8 cellular contexts compared by ENCODE assay signal in the genomic region with DNA sequence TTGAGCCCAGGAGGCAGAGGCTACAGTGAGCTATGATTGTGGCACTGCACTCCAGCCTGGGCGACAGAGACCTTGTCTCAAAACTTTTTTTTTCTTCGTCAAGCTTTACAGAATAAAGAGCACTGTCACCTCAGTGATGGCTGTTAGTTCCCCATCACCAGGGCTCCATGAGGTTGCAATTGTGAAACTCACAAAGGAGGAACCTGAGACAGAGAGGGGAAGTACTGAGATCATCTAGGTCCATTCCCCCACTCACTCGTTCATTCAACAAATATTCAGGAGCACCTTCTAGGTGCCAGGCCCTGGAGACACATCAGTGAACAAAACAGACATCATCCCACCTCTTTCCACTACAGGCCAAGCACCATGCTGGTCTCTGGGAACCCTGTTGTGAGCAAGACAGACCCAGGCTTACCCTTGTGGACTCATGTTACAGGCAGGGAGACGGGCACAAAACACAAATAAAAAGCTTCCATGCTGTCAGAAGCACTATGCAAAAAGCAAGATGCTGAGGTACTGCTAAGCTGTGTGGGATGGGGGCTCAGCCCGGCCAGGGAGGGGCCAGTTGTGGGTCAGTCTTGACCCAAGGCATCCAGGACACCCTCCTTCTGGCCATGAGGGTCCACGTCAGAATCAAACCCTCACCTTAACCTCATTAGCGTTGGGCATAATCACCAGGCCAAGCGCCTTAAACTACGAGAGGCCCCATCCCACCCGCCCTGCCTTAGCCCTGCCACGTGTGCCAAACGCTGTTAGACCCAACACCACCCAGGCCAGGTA. TPM values are rescaled to one million over a fixed set of nuclear protein-coding genes. Genes with fewer than 3 reads are reported as not detected.
DNase-seq lines count a peak whose midpoint lies in the region; ATAC-seq and TF ChIP-seq lines count a peak whose summit lies in the region.
"Had no signal": no experiment of that assay in that cellular context is flagged by ENCODE, and none has a peak within 500 bp of the region (broad histone marks: within the 10 kb centered on the region; RNA-seq: fewer than 3 reads in every experiment).

No MANE protein-coding gene starts in this region.

- H3K9me3 ChIP-seq in neuronal stem cell (replicated peaks in 1 of 2; ENCODE audit: control insufficient read depth in 2 of 2, insufficient read depth in 1 of 2, low read depth in 1 of 2, low read length in 2 of 2) (no peaks in the 10 kb centered on the region), aorta (ENCODE audit: control insufficient read depth, low read length) (no peaks in the 10 kb centered on the region)

- H2BK15ac ChIP-seq in neuronal stem cell (ENCODE audit: low read length), result no peak overlapping the region

- H3K4me1 Mint-ChIP-seq in MCF 10A (ENCODE audit: insufficient read depth, unreplicated experiment), result no peaks in the 10 kb centered on the region
- no peaks in the 10 kb centered on the region for H3K4me1 Mint-ChIP-seq in T-helper 2 cell treated with Interferon-gamma antibody and Interleukin-4, amounts not matched to agents 5 μg/mL and 100 μg/mL, for 36 hours (ENCODE audit: low read depth)

- H3K36me3 Mint-ChIP-seq in MCF 10A (ENCODE audit: insufficient read depth, unreplicated experiment), result no peaks in the 10 kb centered on the region
- no peaks in the 10 kb centered on the region for H3K36me3 Mint-ChIP-seq in T-helper 2 cell treated with Interferon-gamma antibody and Interleukin-4, amounts not matched to agents 5 μg/mL and 100 μg/mL, for 36 hours (ENCODE audit: low read depth)

- H3K27ac ChIP-seq in neuronal stem cell (replicated peaks; ENCODE audit: low read length) (no peak overlapping the region), aorta (ENCODE audit: low read depth in 1 of 2, low read length in 2 of 2) (no peak overlapping the region)

- H3K4ac ChIP-seq in neuronal stem cell (ENCODE audit: low read length), result no peak overlapping the region

- H3K4me3 ChIP-seq in neuronal stem cell (ENCODE audit: low read length in 2 of 2) (no peak overlapping the region), aorta (ENCODE audit: low read length in 2 of 2) (no peak overlapping the region)

- WGBS in neuronal stem cell (ENCODE audit: extremely low coverage in 2 of 2, insufficient read length in 2 of 2, insufficient replicate concordance in 1 of 2), 2 donors, result no CpG with 5 or more reads among the region's 12 CpGs
- 88 to 90% methylated on average over 12 of the region's 12 CpGs for WGBS in aorta, 2 donors

- peak overlapping the region; percentile 76 for H3K18ac ChIP-seq in neuronal stem cell (ENCODE audit: low read length)

- H3K4me1 ChIP-seq in neuronal stem cell (ENCODE audit: control insufficient read depth in 2 of 2, insufficient read depth in 1 of 2, low read depth in 1 of 2, low read length in 2 of 2) (peaks cover 19 to 20% of the 10 kb centered on the region in 2 donors), aorta (ENCODE audit: control insufficient read depth in 1 of 2, insufficient read depth in 2 of 2, low read length in 2 of 2) (no peaks in the 10 kb centered on the region)

- peak; percentile 74 for ATAC-seq in HG02840 (IDR thresholded peaks at IDR 0.05; ENCODE audit: low FRiP score, unreplicated experiment)
- no peak for ATAC-seq in aorta (ENCODE audit: low FRiP score)

- H3K27me3 Mint-ChIP-seq in MCF 10A (ENCODE audit: insufficient read depth, unreplicated experiment), result no peaks in the 10 kb centered on the region
- no peaks in the 10 kb centered on the region for H3K27me3 Mint-ChIP-seq in T-helper 2 cell treated with Interferon-gamma antibody and Interleukin-4, amounts not matched to agents 5 μg/mL and 100 μg/mL, for 36 hours (ENCODE audit: low read depth)

- H3K36me3 ChIP-seq in neuronal stem cell (replicated peaks in 1 of 2; ENCODE audit: control insufficient read depth in 2 of 2, insufficient read depth in 2 of 2, low read length in 2 of 2) (no peaks in the 10 kb centered on the region), aorta (ENCODE audit: control insufficient read depth in 1 of 2, insufficient read depth in 2 of 2, low read length in 1 of 2) (no peaks in the 10 kb centered on the region)

- no peak overlapping the region for H2BK120ac ChIP-seq in neuronal stem cell (ENCODE audit: low read depth, low read length)

- H2BK5ac ChIP-seq in neuronal stem cell (ENCODE audit: low read length), result no peak overlapping the region

- no peak overlapping the region for H3K9ac ChIP-seq in neuronal stem cell (ENCODE audit: low read depth, low read length, poor library complexity)

- BruUV-seq in MCF 10A (replicated peaks; lab: Mats Ljungman, UMichigan), result no TSS peak

- no peak overlapping the region for H4K8ac ChIP-seq in neuronal stem cell (ENCODE audit: low read depth, low read length)

- no peak overlapping the region for H4K91ac ChIP-seq in neuronal stem cell (ENCODE audit: low read depth, low read length, poor library complexity)

- TF ChIP-seq CTCF in MCF 10A (IDR thresholded peaks at IDR 0.05; ENCODE audit: unreplicated experiment), result no peak

- H2AFZ ChIP-seq in neuronal stem cell (ENCODE audit: low read length), result no peak overlapping the region

- no peaks in the 10 kb centered on the region for H3K9me3 Mint-ChIP-seq in MCF 10A (ENCODE audit: unreplicated experiment)
- H3K9me3 Mint-ChIP-seq in T-helper 2 cell treated with Interferon-gamma antibody and Interleukin-4, amounts not matched to agents 5 μg/mL and 100 μg/mL, for 36 hours, result no peaks in the 10 kb centered on the region

- CTCF ChIA-PET in MCF 10A (lab: Yijun Ruan, JAX), result interaction anchor here (0.6 to 1.5 kb wide), 3 partner anchors 37 to 299 kb away, joined by 3 read pairs; no protein-coding TSS in a partner anchor

- H3K27ac Mint-ChIP-seq in MCF 10A (ENCODE audit: low read depth, unreplicated experiment), result no peak overlapping the region
- no peak overlapping the region for H3K27ac Mint-ChIP-seq in T-helper 2 cell treated with Interferon-gamma antibody and Interleukin-4, amounts not matched to agents 5 μg/mL and 100 μg/mL, for 36 hours

- no peak overlapping the region for H3K14ac ChIP-seq in neuronal stem cell (ENCODE audit: low read length)

- DNase-seq in GM19240 (ENCODE audit: insufficient read length, low spot score) (peak; percentile 76), NOMO-1 (lab: John Stamatoyannopoulos, UW; ENCODE audit: unreplicated experiment in 2 of 2) (peak; percentile 86 to 99), neuronal stem cell (ENCODE audit: low spot score) (no peak), aorta (no peak), MCF 10A (ENCODE audit: unreplicated experiment) (no peak)
- DNase-seq in T-helper 2 cell treated with Interferon-gamma antibody and Interleukin-4, amounts not matched to agents 5 μg/mL and 100 μg/mL, for 36 hours (ENCODE audit: low spot score), result no peak

- H3K23ac ChIP-seq in neuronal stem cell (ENCODE audit: low read depth, low read length, poor library complexity), result no peak overlapping the region

- no peak overlapping the region for H2BK12ac ChIP-seq in neuronal stem cell (ENCODE audit: low read length)

- H3K27me3 ChIP-seq in neuronal stem cell (ENCODE audit: control insufficient read depth in 3 of 3, insufficient read depth in 3 of 3, low read depth in 1 of 3, low read length in 3 of 3) (no peaks in the 10 kb centered on the region), aorta (ENCODE audit: control insufficient read depth in 1 of 2, insufficient read depth in 2 of 2, low read length in 1 of 2) (no peaks in the 10 kb centered on the region)

- POLR2A ChIA-PET in MCF 10A (lab: Yijun Ruan, JAX), result no interaction called here

- no peak overlapping the region for H3K4me3 Mint-ChIP-seq in MCF 10A (ENCODE audit: unreplicated experiment)
- H3K4me3 Mint-ChIP-seq in T-helper 2 cell treated with Interferon-gamma antibody and Interleukin-4, amounts not matched to agents 5 μg/mL and 100 μg/mL, for 36 hours, result no peak overlapping the region

- no peaks in the 10 kb centered on the region for H3K79me1 ChIP-seq in neuronal stem cell (ENCODE audit: low read depth, low read length)

- no peak overlapping the region for H2AK5ac ChIP-seq in neuronal stem cell (ENCODE audit: low read depth, low read length)

- H3K4me2 ChIP-seq in neuronal stem cell (ENCODE audit: insufficient read depth, low read length, poor library complexity, severe bottlenecking), result no peak overlapping the region

- intact Hi-C loops in aorta (cut with DNase I), result no loop called here
- intact Hi-C loops in MCF 10A (cut with micrococcal nuclease), result no loop called here

RNA-seq across cellular contexts. Expression of gene RHO, which starts 2.1 kb away (rescaled TPM):
- polyA plus RNA-seq in neuronal stem cell (2013, experiment 1 of 2), result 0.06 TPM
- 0.01 TPM for polyA plus RNA-seq in neuronal stem cell (2013, experiment 2 of 2)
- total RNA-seq in aorta, result under 1 TPM in 1 of 2 donors, not detected in 1; 0.15 TPM
- not detected for polyA plus RNA-seq in aorta
- total RNA-seq in MCF 10A (2022), result not detected in 2 replicates
- total RNA-seq: endothelial cell of umbilical vein had no signal
- polyA plus RNA-seq: endothelial cell of umbilical vein had no signal

RNA-seq across cellular contexts. Expression of gene H1-8, which starts 16.7 kb away (rescaled TPM):
- polyA plus RNA-seq in neuronal stem cell (2013, experiment 1 of 2), result not detected
- polyA plus RNA-seq in neuronal stem cell (2013, experiment 2 of 2), result not detected
- total RNA-seq in aorta, result not detected
- polyA plus RNA-seq in aorta, result not detected
- not detected in 2 replicates for total RNA-seq in MCF 10A (2022)
- total RNA-seq: endothelial cell of umbilical vein had no signal
- polyA plus RNA-seq: endothelial cell of umbilical vein had no signal

Comparison
In these comparisons a context has a peak if more than half of its experiments do, and no peak if none do; other contexts are left out.
1. DNase-seq: peak in GM19240 (single experiment) and NOMO-1 (2 of 2); none in neuronal stem cell (single experiment), aorta (0 of 2), MCF 10A (single experiment) and T-helper 2 cell treated with Interferon-gamma antibody and Interleukin-4, amounts not matched to agents 5 μg/mL and 100 μg/mL, for 36 hours (single experiment).